19 cellular contexts compared by ENCODE assay signal in genomic region chr3:150235799-150236198, GRCh38.
DNase-seq lines count a peak whose midpoint lies in the region; ATAC-seq and TF ChIP-seq lines count a peak whose summit lies in the region.
"Had no signal": no experiment of that assay in that cellular context is flagged by ENCODE, and none has a peak within 500 bp of the region (broad histone marks: within the 10 kb centered on the region; RNA-seq: fewer than 3 reads in every experiment).

No MANE protein-coding gene starts in this region.

- CTCF ChIA-PET in PC-9 (lab: Charles Lee) = no interaction called here

- TF ChIP-seq CTCF in esophagus muscularis mucosa (IDR thresholded peaks at IDR 0.05) = no peak
- TF ChIP-seq CTCF in PC-9 (conservative IDR thresholded peaks at IDR 0.05) = no peak

- no peak overlapping the region for H3K4me2 ChIP-seq in PC-9
- H3K4me2 ChIP-seq: BLaER1 treated with 17β-estradiol and CSF1 and Interleukin-3, amounts not matched to agents 10 nM and 100 nM; GM23338 had no signal

- no peaks in the 10 kb centered on the region for H3K9me2 ChIP-seq in PC-9 (ENCODE audit: insufficient read depth)

- peak overlapping the region; percentile 74 to 77 (median 76) for H3K27ac ChIP-seq in esophagus muscularis mucosa (replicated peaks in 1 of 4)
- H3K27ac ChIP-seq in PC-9 = no peak overlapping the region
- H3K27ac ChIP-seq: BLaER1 treated with 17β-estradiol and CSF1 and Interleukin-3, amounts not matched to agents 10 nM and 100 nM; upper lobe of left lung had no signal

- TF ChIP-seq POLR2A in esophagus muscularis mucosa (IDR thresholded peaks at IDR 0.05; ENCODE audit: low read depth) = no peak

- intact Hi-C loops in esophagus muscularis mucosa (cut with DNase I) = loop anchor here (10.0 kb wide), 2 partner anchors 139 to 169 kb away; partner anchors contain the start of gene TSC22D2
- intact Hi-C loops in PC-9 (cut with micrococcal nuclease; ENCODE audit: unreplicated experiment) = loop anchor here (5.0 kb wide), 2 partner anchors 52 to 268 kb away; no protein-coding TSS in a partner anchor

- no peak for ATAC-seq in HG03045 (IDR thresholded peaks at IDR 0.05; ENCODE audit: unreplicated experiment)
- ATAC-seq: GM23338, sciatic nerve had no signal

- peaks cover 30% of the 10 kb centered on the region for H3F3A ChIP-seq in PC-9 (ENCODE audit: insufficient read depth, low read depth)

- 18% methylated on average over 1 of the region's 1 CpG for whole genome bisulfite sequencing in esophagus muscularis mucosa

- H3K4me3 ChIP-seq in esophagus muscularis mucosa (no peak overlapping the region), PC-9 (no peak overlapping the region)
- H3K4me3 ChIP-seq: BLaER1 treated with 17β-estradiol and CSF1 and Interleukin-3, amounts not matched to agents 10 nM and 100 nM; GM23338; upper lobe of left lung had no signal

- TF ChIP-seq EP300 in esophagus muscularis mucosa (IDR thresholded peaks at IDR 0.05) = no peak

- H3K79me2 ChIP-seq in PC-9 (ENCODE audit: low read depth) = no peaks in the 10 kb centered on the region

- BruUV-seq in PC-9 (replicated peaks; lab: Mats Ljungman, UMichigan) = no TSS peak

- DNase-seq in AG08395 (ENCODE audit: low spot score) = peak; percentile 82
- DNase-seq in NCI-H226 = peak; percentile 53
- DNase-seq in esophagus muscularis mucosa (ENCODE audit: extremely low spot score) = no peak
- peak; percentile 73 for DNase-seq in myocyte (ENCODE audit: low read depth)
- no peak for DNase-seq in MV-4-11 (lab: John Stamatoyannopoulos, UW)
- no peak for DNase-seq in COR-L47 (lab: John Stamatoyannopoulos, UW)
- DNase-seq in PC-9 = no peak
- DNase-seq: activated CD4-positive, alpha-beta T cell treated with anti-CD3 and anti-CD28 coated beads, Interleukin-2, amount 10 ng/mL, durations not matched to agents 7 days and 5 days; activated effector memory CD4-positive, alpha-beta T cell treated with anti-CD3 and anti-CD28 coated beads, Interleukin-2, amount 50 U/mL, for 16 hours; dermis blood vessel endothelial cell; hippocampal formation; midbrain; NCI-H1417 treated with DMSO at 0.1 percent for 48 hours; NCI-H82; upper lobe of left lung had no signal

- H3K36me3 ChIP-seq in esophagus muscularis mucosa (no peaks in the 10 kb centered on the region), PC-9 (ENCODE audit: low read depth) (no peaks in the 10 kb centered on the region)
- H3K36me3 ChIP-seq: BLaER1 treated with 17β-estradiol and CSF1 and Interleukin-3, amounts not matched to agents 10 nM and 100 nM; upper lobe of left lung had no signal

- no peak overlapping the region for H2AFZ ChIP-seq in PC-9
- H2AFZ ChIP-seq: GM23338 had no signal

- H3K9me3 ChIP-seq in esophagus muscularis mucosa (no peaks in the 10 kb centered on the region), PC-9 (ENCODE audit: insufficient read depth, low read depth) (0 out of 2 replicates have a peak, but pooled peaks cover 4% of the 10 kb centered on the region)
- H3K9me3 ChIP-seq: BLaER1 treated with 17β-estradiol and CSF1 and Interleukin-3, amounts not matched to agents 10 nM and 100 nM; upper lobe of left lung had no signal

- POLR2A ChIA-PET in PC-9 (lab: Charles Lee; ENCODE audit: unreplicated experiment) = no interaction called here

- H4K20me1 ChIP-seq in PC-9 (ENCODE audit: insufficient read depth) = no peaks in the 10 kb centered on the region
- H4K20me1 ChIP-seq: BLaER1 treated with 17β-estradiol and CSF1 and Interleukin-3, amounts not matched to agents 10 nM and 100 nM had no signal

- H3K27me3 ChIP-seq in esophagus muscularis mucosa (no peaks in the 10 kb centered on the region), PC-9 (ENCODE audit: insufficient read depth, low read depth) (no peaks in the 10 kb centered on the region)
- H3K27me3 ChIP-seq: BLaER1 treated with 17β-estradiol and CSF1 and Interleukin-3, amounts not matched to agents 10 nM and 100 nM; upper lobe of left lung had no signal

- H3K4me1 ChIP-seq in esophagus muscularis mucosa (peaks cover 40 to 75% (median 64%) of the 10 kb centered on the region in 4 donors), PC-9 (replicated peaks; ENCODE audit: insufficient read depth) (peaks cover 43% of the 10 kb centered on the region)
- H3K4me1 ChIP-seq: BLaER1 treated with 17β-estradiol and CSF1 and Interleukin-3, amounts not matched to agents 10 nM and 100 nM had no signal

Comparison
In these comparisons a context has a peak if more than half of its experiments do, and no peak if none do; other contexts are left out.
1. DNase-seq: peak in AG08395 (single experiment), NCI-H226 (single experiment) and myocyte (single experiment); none in esophagus muscularis mucosa (single experiment), MV-4-11 (single experiment), COR-L47 (single experiment) and PC-9 (0 of 2).